ENCODE assay signal across 10 cellular contexts in the genomic region with DNA sequence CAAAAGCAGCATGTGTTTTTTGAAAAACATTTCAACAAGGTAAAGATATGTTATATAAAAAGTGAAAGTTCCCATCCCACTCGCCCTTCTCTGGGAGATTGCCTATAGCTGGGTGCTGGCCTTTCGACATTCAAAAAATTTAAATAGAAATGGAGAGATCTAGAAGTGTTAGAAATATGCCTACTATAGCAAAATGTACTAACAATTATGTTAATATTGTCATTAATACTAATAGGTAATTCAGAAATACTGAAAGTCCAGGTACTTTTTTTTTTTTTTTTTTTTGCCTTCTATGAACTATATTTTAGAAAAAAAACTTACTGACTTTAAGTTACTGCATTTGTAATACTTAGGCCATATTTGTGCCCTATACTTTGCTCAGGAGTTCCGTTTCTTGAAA.
DNase-seq lines count a peak whose midpoint lies in the region; ATAC-seq and TF ChIP-seq lines count a peak whose summit lies in the region.
"Had no signal": no experiment of that assay in that cellular context is flagged by ENCODE, and none has a peak within 500 bp of the region (broad histone marks: within the 10 kb centered on the region; RNA-seq: fewer than 3 reads in every experiment).

No MANE protein-coding gene starts in this region.

- H3K36me3 ChIP-seq in mucosa of rectum (ENCODE audit: control insufficient read depth in 2 of 2, insufficient read depth in 2 of 2, low read length in 2 of 2) (no peaks in the 10 kb centered on the region), transverse colon (no peaks in the 10 kb centered on the region)
- H3K36me3 ChIP-seq: BLaER1 treated with 17β-estradiol and CSF1 and Interleukin-3, amounts not matched to agents 10 nM and 100 nM had no signal

- DNase-seq in activated naive CD4-positive, alpha-beta T cell treated with anti-CD3 and anti-CD28 coated beads, Interleukin-2, amount 10 ng/mL, durations not matched to agents 7 days and 5 days: no peak
- DNase-seq in activated naive CD4-positive, alpha-beta T cell (lab: John Stamatoyannopoulos, UW): no peak
- DNase-seq in transverse colon (no peak), LoVo (ENCODE audit: low spot score) (no peak), NCI-H2196 (lab: John Stamatoyannopoulos, UW; ENCODE audit: unreplicated experiment) (no peak)
- DNase-seq: small intestine had no signal

- TF ChIP-seq EP300 in transverse colon (IDR thresholded peaks at IDR 0.05; ENCODE audit: low read depth): no peak

- no peaks in the 10 kb centered on the region for H3K9me3 ChIP-seq in mucosa of rectum (ENCODE audit: control insufficient read depth in 2 of 2, low read length in 2 of 2)
- H3K9me3 ChIP-seq in transverse colon: no peaks in the 10 kb centered on the region
- H3K9me3 ChIP-seq: BLaER1 treated with 17β-estradiol and CSF1 and Interleukin-3, amounts not matched to agents 10 nM and 100 nM had no signal

- H3K4me1 ChIP-seq in mucosa of rectum (ENCODE audit: control insufficient read depth in 2 of 2, insufficient read depth in 2 of 2, low read length in 2 of 2) (peaks cover 15 to 31% of the 10 kb centered on the region in 2 donors), transverse colon (peaks cover 31 to 72% (median 38%) of the 10 kb centered on the region in 4 donors)

- H3K4me3 ChIP-seq in mucosa of rectum (ENCODE audit: low read length in 2 of 2): peak overlapping the region; percentile 91 to 93
- peak overlapping the region in 3 of 4 donors; percentile 75 to 98 (median 89) for H3K4me3 ChIP-seq in transverse colon

- no peaks in the 10 kb centered on the region for H3K27me3 Mint-ChIP-seq in activated naive CD4-positive, alpha-beta T cell treated with anti-CD3 and anti-CD28 coated beads, Interleukin-2, amount 10 ng/mL, durations not matched to agents 7 days and 5 days
- peaks cover 3% of the 10 kb centered on the region for H3K27me3 Mint-ChIP-seq in brain

- CTCF ChIA-PET in activated naive CD4-positive, alpha-beta T cell treated with anti-CD3 and anti-CD28 coated beads, Interleukin-2, amount 10 ng/mL, durations not matched to agents 7 days and 5 days (lab: Charles Lee): interaction anchor here (0.7 kb wide), 1 partner anchor 516 kb away, joined by 3 read pairs; no protein-coding TSS in a partner anchor

- in situ Hi-C loops in transverse colon (cut with MboI; ENCODE audit: low pct_ligation_motif_present in 1 of 4, low pct_unique_long_range_greater_than_20kb in 1 of 4, low sequenced_read_pairs in 3 of 4): no loop called here

- intact Hi-C loops in transverse colon (cut with DNase I; ENCODE audit: low total_unique reads): loop anchor here (10.0 kb wide), 2 partner anchors 53 to 463 kb away; no protein-coding TSS in a partner anchor

- H3K27ac Mint-ChIP-seq in activated naive CD4-positive, alpha-beta T cell treated with anti-CD3 and anti-CD28 coated beads, Interleukin-2, amount 10 ng/mL, durations not matched to agents 7 days and 5 days: no peak overlapping the region
- peak overlapping the region in 1 of 5 experiments; percentile 97 for H3K27ac Mint-ChIP-seq in brain

- TF ChIP-seq CTCF in brain (conservative IDR thresholded peaks at IDR 0.05) (no peak), transverse colon (IDR thresholded peaks at IDR 0.05) (no peak)

- ATAC-seq in HG02884 (IDR thresholded peaks at IDR 0.05; ENCODE audit: unreplicated experiment): no peak

- peaks cover 6% of the 10 kb centered on the region for H3K36me3 Mint-ChIP-seq in activated naive CD4-positive, alpha-beta T cell treated with anti-CD3 and anti-CD28 coated beads, Interleukin-2, amount 10 ng/mL, durations not matched to agents 7 days and 5 days
- H3K36me3 Mint-ChIP-seq in brain: no peaks in the 10 kb centered on the region

- H3K9ac ChIP-seq in mucosa of rectum (ENCODE audit: low read depth in 1 of 2, low read length in 2 of 2): peak overlapping the region in 1 of 2 donors; percentile 97

- H3K27ac ChIP-seq in mucosa of rectum (ENCODE audit: low read depth in 2 of 2, low read length in 2 of 2): peak overlapping the region; percentile 93 to 96
- peak overlapping the region; percentile 96 to 99 (median 98) for H3K27ac ChIP-seq in transverse colon

- no peaks in the 10 kb centered on the region for H3K27me3 ChIP-seq in mucosa of rectum (ENCODE audit: control insufficient read depth in 2 of 2, insufficient read depth in 2 of 2, low read length in 2 of 2)
- no peaks in the 10 kb centered on the region for H3K27me3 ChIP-seq in transverse colon

- no peak for TF ChIP-seq POLR2A in transverse colon (IDR thresholded peaks at IDR 0.05)

- WGBS in transverse colon (ENCODE audit: low coverage in 1 of 2), 2 donors: 29 to 51% methylated on average over 3 of the region's 3 CpGs

- peak overlapping the region; percentile 91 for H3K4me3 Mint-ChIP-seq in activated naive CD4-positive, alpha-beta T cell treated with anti-CD3 and anti-CD28 coated beads, Interleukin-2, amount 10 ng/mL, durations not matched to agents 7 days and 5 days
- peak overlapping the region; percentile 92 to 100 (median 95) for H3K4me3 Mint-ChIP-seq in brain

- H3K9me3 Mint-ChIP-seq in activated naive CD4-positive, alpha-beta T cell treated with anti-CD3 and anti-CD28 coated beads, Interleukin-2, amount 10 ng/mL, durations not matched to agents 7 days and 5 days: no peaks in the 10 kb centered on the region
- peaks cover 0 to 2% (median 0%) of the 10 kb centered on the region in 5 experiments for H3K9me3 Mint-ChIP-seq in brain

- H3K4me1 Mint-ChIP-seq in activated naive CD4-positive, alpha-beta T cell treated with anti-CD3 and anti-CD28 coated beads, Interleukin-2, amount 10 ng/mL, durations not matched to agents 7 days and 5 days: peaks cover 42% of the 10 kb centered on the region
- peaks cover 68% of the 10 kb centered on the region for H3K4me1 Mint-ChIP-seq in brain
